12 cellular contexts compared by ENCODE assay signal in genomic region chr10:56633876-56634452, GRCh38.
DNase-seq lines count a peak whose midpoint lies in the region; ATAC-seq, FAIRE-seq and TF ChIP-seq lines count a peak whose summit lies in the region.
"Had no signal": no experiment of that assay in that cellular context is flagged by ENCODE, and none has a peak within 500 bp of the region (broad histone marks: within the 10 kb centered on the region; RNA-seq: fewer than 3 reads in every experiment).

No MANE protein-coding gene starts in this region.

- DNase-seq in H54 (ENCODE audit: insufficient read length, low spot score) (no peak), T-helper 17 cell (no peak), NCI-H446 (lab: John Stamatoyannopoulos, UW) (no peak)
- DNase-seq in activated CD4-positive, alpha-beta memory T cell treated with anti-CD3 and anti-CD28 coated beads for 36 hours = no peak
- no peak for DNase-seq in activated CD8-positive, alpha-beta memory T cell treated with anti-CD3 and anti-CD28 coated beads, Interleukin-2, amount 50 U/mL, for 48 hours
- DNase-seq in activated CD4-positive, alpha-beta T cell treated with anti-CD3 and anti-CD28 coated beads, Interleukin-2, amount 50 U/mL, for 4 hours = no peak
- DNase-seq: activated naive CD4-positive, alpha-beta T cell treated with anti-CD3 and anti-CD28 coated beads, Interleukin-2, amount 10 ng/mL, durations not matched to agents 7 days and 5 days; KG1; T-helper 2 cell had no signal

- no peaks in the 10 kb centered on the region for H3K9me3 ChIP-seq in T-helper 17 cell (ENCODE audit: control insufficient read depth, low read length, poor library complexity, severe bottlenecking)

- ATAC-seq in GM18873 (IDR thresholded peaks at IDR 0.05; ENCODE audit: low FRiP score, unreplicated experiment) = peak; percentile 98
- ATAC-seq in HG03469 (IDR thresholded peaks at IDR 0.05; ENCODE audit: unreplicated experiment) = peak; percentile 98
- ATAC-seq in T-helper 17 cell = peak; percentile 48

- no peak overlapping the region for H3K4me3 Mint-ChIP-seq in T-helper 17 cell
- H3K4me3 Mint-ChIP-seq in activated CD4-positive, alpha-beta memory T cell treated with anti-CD3 and anti-CD28 coated beads for 36 hours = no peak overlapping the region
- H3K4me3 Mint-ChIP-seq: activated naive CD4-positive, alpha-beta T cell treated with anti-CD3 and anti-CD28 coated beads, Interleukin-2, amount 10 ng/mL, durations not matched to agents 7 days and 5 days had no signal

- peak; percentile 58 for FAIRE-seq in H54 (lab: Jason Lieb, UNC)
- FAIRE-seq: G401.6 had no signal

- TF ChIP-seq POLR2A in H54 (IDR thresholded peaks at IDR 0.05; ENCODE audit: low read depth, low read length) = no peak

- H3K36me3 Mint-ChIP-seq in T-helper 17 cell (ENCODE audit: low read depth) = no peaks in the 10 kb centered on the region
- no peaks in the 10 kb centered on the region for H3K36me3 Mint-ChIP-seq in activated CD4-positive, alpha-beta memory T cell treated with anti-CD3 and anti-CD28 coated beads for 36 hours
- H3K36me3 Mint-ChIP-seq: activated naive CD4-positive, alpha-beta T cell treated with anti-CD3 and anti-CD28 coated beads, Interleukin-2, amount 10 ng/mL, durations not matched to agents 7 days and 5 days had no signal

- intact Hi-C loops in activated CD4-positive, alpha-beta memory T cell treated with anti-CD3 and anti-CD28 coated beads for 36 hours (cut with micrococcal nuclease) = no loop called here

- CTCF ChIA-PET in activated CD4-positive, alpha-beta memory T cell treated with anti-CD3 and anti-CD28 coated beads for 36 hours (lab: Charles Lee) = no interaction called here

- H3K4me1 Mint-ChIP-seq in T-helper 17 cell = no peaks in the 10 kb centered on the region
- no peaks in the 10 kb centered on the region for H3K4me1 Mint-ChIP-seq in activated CD4-positive, alpha-beta memory T cell treated with anti-CD3 and anti-CD28 coated beads for 36 hours (ENCODE audit: low read depth)
- H3K4me1 Mint-ChIP-seq: activated naive CD4-positive, alpha-beta T cell treated with anti-CD3 and anti-CD28 coated beads, Interleukin-2, amount 10 ng/mL, durations not matched to agents 7 days and 5 days had no signal

- no peaks in the 10 kb centered on the region for H3K27me3 Mint-ChIP-seq in T-helper 17 cell
- no peaks in the 10 kb centered on the region for H3K27me3 Mint-ChIP-seq in activated CD4-positive, alpha-beta memory T cell treated with anti-CD3 and anti-CD28 coated beads for 36 hours
- H3K27me3 Mint-ChIP-seq: activated naive CD4-positive, alpha-beta T cell treated with anti-CD3 and anti-CD28 coated beads, Interleukin-2, amount 10 ng/mL, durations not matched to agents 7 days and 5 days had no signal

- peaks cover 31% of the 10 kb centered on the region for H3K9me3 Mint-ChIP-seq in activated CD4-positive, alpha-beta memory T cell treated with anti-CD3 and anti-CD28 coated beads for 36 hours

- POLR2A ChIA-PET in activated CD4-positive, alpha-beta memory T cell treated with anti-CD3 and anti-CD28 coated beads for 36 hours (lab: Charles Lee) = no interaction called here

- no peak overlapping the region for H3K27ac Mint-ChIP-seq in T-helper 17 cell
- no peak overlapping the region for H3K27ac Mint-ChIP-seq in activated CD4-positive, alpha-beta memory T cell treated with anti-CD3 and anti-CD28 coated beads for 36 hours
- H3K27ac Mint-ChIP-seq: activated naive CD4-positive, alpha-beta T cell treated with anti-CD3 and anti-CD28 coated beads, Interleukin-2, amount 10 ng/mL, durations not matched to agents 7 days and 5 days had no signal

Comparison
In these comparisons a context has a peak if more than half of its experiments do, and no peak if none do; other contexts are left out.
1. ATAC-seq: peak in every context shown above with its lines; median percentile 98 in GM18873; 98 in HG03469; 48 in T-helper 17 cell.